19 cellular contexts compared by ENCODE assay signal in genomic region chr7:157379493-157379892, GRCh38. TPM values are rescaled to one million over a fixed set of nuclear protein-coding genes. Genes with fewer than 3 reads are reported as not detected.
DNase-seq lines count a peak whose midpoint lies in the region; ATAC-seq and TF ChIP-seq lines count a peak whose summit lies in the region.
"Had no signal": no experiment of that assay in that cellular context is flagged by ENCODE, and none has a peak within 500 bp of the region (broad histone marks: within the 10 kb centered on the region; RNA-seq: fewer than 3 reads in every experiment).

No MANE protein-coding gene starts in this region.

- CTCF ChIA-PET in CD4-positive, alpha-beta memory T cell (lab: Charles Lee; ENCODE audit: partially characterized antibody): interaction anchor here (1.0 to 1.5 kb wide), 4 partner anchors 7 to 41 kb away, joined by 3 to 8 read pairs (median 4); no protein-coding TSS in a partner anchor
- CTCF ChIA-PET in T-cell (lab: Charles Lee): no interaction called here

- H3K36me3 Mint-ChIP-seq in CD4-positive, CD25-positive, alpha-beta regulatory T cell: peaks cover 32% of the 10 kb centered on the region
- peaks cover 14 to 74% of the 10 kb centered on the region in 2 donors for H3K36me3 Mint-ChIP-seq in CD4-positive, alpha-beta memory T cell
- H3K36me3 Mint-ChIP-seq in T-cell: peaks cover 54% of the 10 kb centered on the region

- no peaks in the 10 kb centered on the region for H3K9me3 ChIP-seq in CD4-positive, CD25-positive, alpha-beta regulatory T cell (ENCODE audit: control insufficient read depth in 2 of 2, low read length in 2 of 2)
- no peaks in the 10 kb centered on the region for H3K9me3 ChIP-seq in CD4-positive, alpha-beta memory T cell (ENCODE audit: control insufficient read depth in 1 of 2, low read length in 2 of 2)
- H3K9me3 ChIP-seq in psoas muscle: no peaks in the 10 kb centered on the region
- H3K9me3 ChIP-seq: BE2C, Peyer's patch, SJCRH30 had no signal

- H3K27ac ChIP-seq in CD4-positive, CD25-positive, alpha-beta regulatory T cell (ENCODE audit: insufficient read depth, low read length, poor library complexity, severe bottlenecking): no peak overlapping the region
- no peak overlapping the region for H3K27ac ChIP-seq in CD4-positive, alpha-beta memory T cell (ENCODE audit: low read depth, low read length)
- H3K27ac ChIP-seq in psoas muscle: peak overlapping the region; percentile 44
- H3K27ac ChIP-seq: Peyer's patch, SJCRH30 had no signal

- H3K27ac Mint-ChIP-seq in CD4-positive, CD25-positive, alpha-beta regulatory T cell: peak overlapping the region in 2 of 3 donors; percentile 53 to 76
- H3K27ac Mint-ChIP-seq in CD4-positive, alpha-beta memory T cell: peak overlapping the region; percentile 15 to 70 (median 42)
- H3K27ac Mint-ChIP-seq in T-cell: peak overlapping the region; percentile 46 to 48

- ATAC-seq in CD4-positive, CD25-positive, alpha-beta regulatory T cell (ENCODE audit: low read depth in 2 of 2): no peak
- ATAC-seq in T-cell (replicated peaks in 1 of 4) (no peak), psoas muscle (no peak), GM21825 (IDR thresholded peaks at IDR 0.05; ENCODE audit: unreplicated experiment) (no peak), GM18868 (IDR thresholded peaks at IDR 0.05; ENCODE audit: unreplicated experiment) (no peak), GM19395 (IDR thresholded peaks at IDR 0.05; ENCODE audit: unreplicated experiment) (no peak)

- H3K9me3 Mint-ChIP-seq in CD4-positive, CD25-positive, alpha-beta regulatory T cell: no peaks in the 10 kb centered on the region
- no peaks in the 10 kb centered on the region for H3K9me3 Mint-ChIP-seq in CD4-positive, alpha-beta memory T cell
- H3K9me3 Mint-ChIP-seq in T-cell: no peaks in the 10 kb centered on the region
- H3K9me3 Mint-ChIP-seq: IgD-negative memory B cell had no signal

- peaks cover 12% of the 10 kb centered on the region for H3K4me1 ChIP-seq in CD4-positive, CD25-positive, alpha-beta regulatory T cell (ENCODE audit: control insufficient read depth, insufficient read depth, low read length, poor library complexity, severe bottlenecking)
- peaks cover 34% of the 10 kb centered on the region for H3K4me1 ChIP-seq in CD4-positive, alpha-beta memory T cell (ENCODE audit: insufficient read depth, low read length)
- peaks cover 57% of the 10 kb centered on the region for H3K4me1 ChIP-seq in psoas muscle
- H3K4me1 ChIP-seq: BE2C, Peyer's patch, SJCRH30 had no signal

- H3K27me3 ChIP-seq in CD4-positive, CD25-positive, alpha-beta regulatory T cell (ENCODE audit: control insufficient read depth, insufficient read depth, low read length): no peaks in the 10 kb centered on the region
- H3K27me3 ChIP-seq in CD4-positive, alpha-beta memory T cell (ENCODE audit: insufficient read depth, low read length): no peaks in the 10 kb centered on the region
- H3K27me3 ChIP-seq in psoas muscle (ENCODE audit: insufficient read depth in 3 of 3, low read length in 2 of 3): no peaks in the 10 kb centered on the region
- H3K27me3 ChIP-seq: BE2C, Peyer's patch, SJCRH30 had no signal

- H3K4me3 Mint-ChIP-seq in CD4-positive, CD25-positive, alpha-beta regulatory T cell: no peak overlapping the region
- H3K4me3 Mint-ChIP-seq in CD4-positive, alpha-beta memory T cell: no peak overlapping the region
- H3K4me3 Mint-ChIP-seq in T-cell: no peak overlapping the region

- 94 to 100% (median 100%) methylated on average over 1 of the region's 1 CpG for WGBS in psoas muscle, 3 donors

- intact Hi-C loops in CD4-positive, alpha-beta memory T cell (cut with micrococcal nuclease): no loop called here
- intact Hi-C loops in psoas muscle (cut with DNase I): no loop called here

- no peak for DNase-seq in CD4-positive, CD25-positive, alpha-beta regulatory T cell
- DNase-seq in CD4-positive, alpha-beta memory T cell: no peak
- DNase-seq in T-cell: no peak
- DNase-seq in psoas muscle: no peak
- DNase-seq: BE2C, Calu3, DMS153, Karpas-422, NCI-H1694 treated with DMSO at 0.1 percent for 48 hours, NCI-H2081 treated with DMSO at 0.1 percent for 48 hours, NCI-H2171 treated with DMSO at 0.1 percent for 48 hours, NCI-H446, NCI-H526, SJCRH30 had no signal

- peaks cover 56% of the 10 kb centered on the region for H3K36me3 ChIP-seq in CD4-positive, CD25-positive, alpha-beta regulatory T cell (ENCODE audit: control insufficient read depth, insufficient read depth, low read length)
- peaks cover 32% of the 10 kb centered on the region for H3K36me3 ChIP-seq in CD4-positive, alpha-beta memory T cell (ENCODE audit: insufficient read depth, low read length)
- peaks cover 5 to 39% of the 10 kb centered on the region in 2 donors for H3K36me3 ChIP-seq in psoas muscle (ENCODE audit: insufficient read depth in 1 of 2, low read depth in 1 of 2)

- no peak overlapping the region for H3K4me3 ChIP-seq in CD4-positive, CD25-positive, alpha-beta regulatory T cell (ENCODE audit: low read depth, low read length)
- H3K4me3 ChIP-seq in CD4-positive, alpha-beta memory T cell (ENCODE audit: low read length in 2 of 2): no peak overlapping the region
- H3K4me3 ChIP-seq in psoas muscle: no peak overlapping the region
- H3K4me3 ChIP-seq: Peyer's patch, SJCRH30 had no signal

- no peak for TF ChIP-seq CTCF in psoas muscle (IDR thresholded peaks at IDR 0.05)

- H3K4me1 Mint-ChIP-seq in CD4-positive, CD25-positive, alpha-beta regulatory T cell: peaks cover 19 to 49% (median 34%) of the 10 kb centered on the region in 4 donors
- peaks cover 36 to 58% (median 46%) of the 10 kb centered on the region in 4 donors for H3K4me1 Mint-ChIP-seq in CD4-positive, alpha-beta memory T cell
- peaks cover 54 to 55% (median 54%) of the 10 kb centered on the region in 3 donors for H3K4me1 Mint-ChIP-seq in T-cell

- POLR2A ChIA-PET in CD4-positive, alpha-beta memory T cell (lab: Charles Lee; ENCODE audit: partially characterized antibody): no interaction called here
- POLR2A ChIA-PET in T-cell (lab: Charles Lee): interaction anchor here in 1 of 2 donors (0.7 kb wide), 1 partner anchor 688 kb away, joined by 4 read pairs; no protein-coding TSS in a partner anchor

- no peaks in the 10 kb centered on the region for H3K27me3 Mint-ChIP-seq in CD4-positive, CD25-positive, alpha-beta regulatory T cell
- H3K27me3 Mint-ChIP-seq in CD4-positive, alpha-beta memory T cell: no peaks in the 10 kb centered on the region
- H3K27me3 Mint-ChIP-seq in T-cell: no peaks in the 10 kb centered on the region
- H3K27me3 Mint-ChIP-seq: IgD-negative memory B cell had no signal

RNA-seq across cellular contexts. Expression of gene DNAJB6, which starts 42.7 kb away (rescaled TPM):
- total RNA-seq in CD4-positive, CD25-positive, alpha-beta regulatory T cell: 250 TPM
- 100 to 1,000 TPM; 115 to 123 (median 119) TPM for polyA plus RNA-seq in CD4-positive, CD25-positive, alpha-beta regulatory T cell
- 10 to 100 TPM; 85.6 to 90.1 TPM for total RNA-seq in CD4-positive, alpha-beta memory T cell
- 100 to 1,000 TPM; 116 to 169 TPM for polyA plus RNA-seq in CD4-positive, alpha-beta memory T cell
- total RNA-seq in T-cell (100 to 1,000 TPM in 2 of 5 donors, 10 to 100 TPM in 3; 80.7 to 195 (median 89.1) TPM), psoas muscle (100 to 1,000 TPM; 226 to 243 (median 232) TPM)
- polyA plus RNA-seq in psoas muscle: 100 to 1,000 TPM; 103 to 326 (median 211) TPM
